ENCODE assay signal across 18 cellular contexts in the genomic region with DNA sequence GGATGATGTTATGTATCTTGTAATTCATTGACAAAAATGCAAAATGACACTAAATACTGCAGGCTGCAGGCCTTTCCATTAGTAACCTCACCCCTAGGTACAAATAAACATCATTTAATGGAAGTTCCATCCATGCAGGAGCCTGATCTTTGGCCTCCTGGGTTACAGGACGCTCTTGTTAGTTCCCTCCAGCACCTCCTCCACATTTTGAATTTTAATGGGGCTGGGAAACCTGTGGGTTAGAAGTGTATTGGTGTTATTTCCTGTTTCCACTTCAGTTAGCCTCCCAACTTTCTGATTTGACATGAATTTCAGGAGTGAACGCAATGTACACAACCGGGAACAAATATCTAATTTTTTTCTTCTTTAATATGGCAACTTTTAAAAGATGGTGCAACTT.
DNase-seq lines count a peak whose midpoint lies in the region; ATAC-seq and TF ChIP-seq lines count a peak whose summit lies in the region.
"Had no signal": no experiment of that assay in that cellular context is flagged by ENCODE, and none has a peak within 500 bp of the region (broad histone marks: within the 10 kb centered on the region; RNA-seq: fewer than 3 reads in every experiment).

No MANE protein-coding gene starts in this region.

- H3K27ac Mint-ChIP-seq in GM23338 (no peak overlapping the region), neural progenitor cell (peak overlapping the region; percentile 26)
- H3K27ac Mint-ChIP-seq in activated CD4-positive, alpha-beta T cell treated with anti-CD3 and anti-CD28 coated beads for 36 hours, result no peak overlapping the region
- H3K27ac Mint-ChIP-seq: B cell; CD4-positive, alpha-beta memory T cell; HFFc6 had no signal

- H3K27me3 ChIP-seq in GM23338 (ENCODE audit: insufficient read depth), result no peaks in the 10 kb centered on the region
- H3K27me3 ChIP-seq in HUES64 (ENCODE audit: insufficient read depth, low read length), result no peaks in the 10 kb centered on the region
- no peaks in the 10 kb centered on the region for H3K27me3 ChIP-seq in iPS-20b (ENCODE audit: insufficient read depth, low read length)
- no peaks in the 10 kb centered on the region for H3K27me3 ChIP-seq in neural progenitor cell

- no peaks in the 10 kb centered on the region for H3K9me2 ChIP-seq in GM23338 (ENCODE audit: insufficient read depth)

- H3K9me3 Mint-ChIP-seq in GM23338 (no peaks in the 10 kb centered on the region), neural progenitor cell (no peaks in the 10 kb centered on the region)
- no peaks in the 10 kb centered on the region for H3K9me3 Mint-ChIP-seq in activated CD4-positive, alpha-beta T cell treated with anti-CD3 and anti-CD28 coated beads for 36 hours (ENCODE audit: low read depth)
- H3K9me3 Mint-ChIP-seq: CD4-positive, alpha-beta memory T cell had no signal

- H3K9me3 ChIP-seq in HUES64 (ENCODE audit: insufficient read depth, low read depth, low read length) (no peaks in the 10 kb centered on the region), iPS-20b (ENCODE audit: insufficient read depth, low read depth, low read length) (no peaks in the 10 kb centered on the region), neural progenitor cell (ENCODE audit: low read depth) (no peaks in the 10 kb centered on the region)

- CTCF ChIA-PET in activated CD4-positive, alpha-beta T cell treated with anti-CD3 and anti-CD28 coated beads for 36 hours (lab: Charles Lee), result no interaction called here

- H2AFZ ChIP-seq in GM23338 (no peak overlapping the region), neural progenitor cell (replicated peaks) (peak overlapping the region; percentile 88)

- H3K79me2 ChIP-seq in GM23338 (replicated peaks; ENCODE audit: insufficient read depth), result no peaks in the 10 kb centered on the region
- H3K79me2 ChIP-seq in neural progenitor cell (ENCODE audit: low read depth), result no peaks in the 10 kb centered on the region

- POLR2A ChIA-PET in activated CD4-positive, alpha-beta T cell treated with anti-CD3 and anti-CD28 coated beads for 36 hours (lab: Charles Lee), result no interaction called here

- H3K4me3 Mint-ChIP-seq in GM23338, result peak overlapping the region; percentile 5; the same call in 2 of the 3 replicates
- no peak overlapping the region for H3K4me3 Mint-ChIP-seq in neural progenitor cell
- H3K4me3 Mint-ChIP-seq in activated CD4-positive, alpha-beta T cell treated with anti-CD3 and anti-CD28 coated beads for 36 hours, result no peak overlapping the region
- H3K4me3 Mint-ChIP-seq: B cell; CD4-positive, alpha-beta memory T cell; HFFc6 had no signal

- WGBS in HUES64, result no CpG with 5 or more reads among the region's 3 CpGs

- H3K36me3 ChIP-seq in GM23338 (ENCODE audit: insufficient read depth) (no peaks in the 10 kb centered on the region), HUES64 (ENCODE audit: insufficient read depth, low read length) (no peaks in the 10 kb centered on the region), iPS-20b (ENCODE audit: insufficient read depth, low read depth, low read length) (no peaks in the 10 kb centered on the region), neural progenitor cell (no peaks in the 10 kb centered on the region)

- H3K4me2 ChIP-seq in GM23338, result peak overlapping the region; percentile 27
- peak overlapping the region; percentile 17 for H3K4me2 ChIP-seq in neural progenitor cell

- H3K4me1 Mint-ChIP-seq in GM23338 (peaks cover 43% of the 10 kb centered on the region), neural progenitor cell (peaks cover 51% of the 10 kb centered on the region)
- no peaks in the 10 kb centered on the region for H3K4me1 Mint-ChIP-seq in activated CD4-positive, alpha-beta T cell treated with anti-CD3 and anti-CD28 coated beads for 36 hours
- H3K4me1 Mint-ChIP-seq: B cell; CD4-positive, alpha-beta memory T cell had no signal

- no peak overlapping the region for H3K9ac ChIP-seq in HUES64 (ENCODE audit: low read depth, low read length)
- no peak overlapping the region; the same call in 1 of the 2 replicates for H3K9ac ChIP-seq in iPS-20b (ENCODE audit: low read depth, low read length)
- no peak overlapping the region for H3K9ac ChIP-seq in neural progenitor cell

- peak; percentile 44 for DNase-seq in GM23338 (ENCODE audit: low spot score)
- no peak for DNase-seq in neural progenitor cell (ENCODE audit: low spot score)
- no peak for DNase-seq in medulla oblongata (ENCODE audit: extremely low spot score)
- DNase-seq in activated CD4-positive, alpha-beta T cell treated with anti-CD3 and anti-CD28 coated beads for 36 hours, result no peak
- DNase-seq: ACHN; CD4-positive, alpha-beta memory T cell; DMS79; GOT3; HCEC 1CT; HFFc6; IMR-90 had no signal

- H3K4me3 ChIP-seq in GM23338 (no peak overlapping the region), HUES64 (ENCODE audit: low read length) (no peak overlapping the region), iPS-20b (ENCODE audit: low read length) (peak overlapping the region; percentile 9; the same call in 1 of the 2 replicates), neural progenitor cell (no peak overlapping the region)
- H3K4me3 ChIP-seq: GM12878 had no signal

- H3K27ac ChIP-seq in GM23338 (ENCODE audit: low read depth), result no peak overlapping the region
- H3K27ac ChIP-seq in HUES64 (ENCODE audit: low read depth, low read length), result peak overlapping the region; percentile 11; the same call in 1 of the 2 replicates
- peak overlapping the region; percentile 77 for H3K27ac ChIP-seq in iPS-20b (ENCODE audit: low read length)
- peak overlapping the region; percentile 53 for H3K27ac ChIP-seq in neural progenitor cell
- H3K27ac ChIP-seq: C4-2B had no signal

- no peak for TF ChIP-seq CTCF in GM23338 (conservative IDR thresholded peaks at IDR 0.05; ENCODE audit: low read depth in 2 of 2)
- TF ChIP-seq CTCF in neural progenitor cell (IDR thresholded peaks at IDR 0.05), result no peak

- no peaks in the 10 kb centered on the region for H3K36me3 Mint-ChIP-seq in GM23338 (ENCODE audit: low read depth)
- H3K36me3 Mint-ChIP-seq in neural progenitor cell, result no peaks in the 10 kb centered on the region
- H3K36me3 Mint-ChIP-seq in activated CD4-positive, alpha-beta T cell treated with anti-CD3 and anti-CD28 coated beads for 36 hours (ENCODE audit: low read depth), result no peaks in the 10 kb centered on the region
- H3K36me3 Mint-ChIP-seq: CD4-positive, alpha-beta memory T cell had no signal

- ATAC-seq in GM23338 (peak; percentile 69), GM18868 (IDR thresholded peaks at IDR 0.05; ENCODE audit: unreplicated experiment) (no peak), HG02623 (IDR thresholded peaks at IDR 0.05; ENCODE audit: unreplicated experiment) (no peak)
- no peak for ATAC-seq in activated CD4-positive, alpha-beta T cell treated with anti-CD3 and anti-CD28 coated beads for 36 hours
- ATAC-seq: GM12878 had no signal

- H3K27me3 Mint-ChIP-seq in GM23338 (ENCODE audit: insufficient read depth, low read depth, poor library complexity), result no peaks in the 10 kb centered on the region
- peaks cover 3% of the 10 kb centered on the region for H3K27me3 Mint-ChIP-seq in neural progenitor cell (ENCODE audit: insufficient read depth, low read depth)
- H3K27me3 Mint-ChIP-seq in activated CD4-positive, alpha-beta T cell treated with anti-CD3 and anti-CD28 coated beads for 36 hours, result no peaks in the 10 kb centered on the region
- H3K27me3 Mint-ChIP-seq: B cell; CD4-positive, alpha-beta memory T cell had no signal

- H3K4me1 ChIP-seq in GM23338 (ENCODE audit: insufficient read depth) (peaks cover 27% of the 10 kb centered on the region), HUES64 (ENCODE audit: insufficient read depth, low read length) (peaks cover 51% of the 10 kb centered on the region), iPS-20b (ENCODE audit: insufficient read depth, low read length) (peaks cover 25% of the 10 kb centered on the region), neural progenitor cell (peaks cover 83% of the 10 kb centered on the region)

- intact Hi-C loops in activated CD4-positive, alpha-beta T cell treated with anti-CD3 and anti-CD28 coated beads for 36 hours (cut with DNase I, micrococcal nuclease), result no loop called here

- H4K20me1 ChIP-seq in GM23338 (replicated peaks; ENCODE audit: insufficient read depth) (no peaks in the 10 kb centered on the region), neural progenitor cell (ENCODE audit: low read depth) (no peaks in the 10 kb centered on the region)

- no peaks in the 10 kb centered on the region for H3F3A ChIP-seq in GM23338 (replicated peaks; ENCODE audit: low read depth)
- H3F3A ChIP-seq in neural progenitor cell (ENCODE audit: low read depth), result peaks cover 47% of the 10 kb centered on the region

TF ChIP-seq in GM23338, 12 proteins besides CTCF, POLR2A, EP300 and RAD21:
- TF ChIP-seq NANOG (IDR thresholded peaks at IDR 0.05; ENCODE audit: borderline replicate concordance), result 0 out of 2 replicates have a peak, but pooled peaks have one; percentile 17
- TF ChIP-seq EZH2phosphoT487 (IDR thresholded peaks at IDR 0.05; ENCODE audit: unreplicated experiment), result no peak
- TF ChIP-seq JUNB (IDR thresholded peaks at IDR 0.05; ENCODE audit: unreplicated experiment), result no peak
